9 cellular contexts compared by ENCODE assay signal in genomic region chr1:34113887-34114286, GRCh38. TPM values are rescaled to one million over a fixed set of nuclear protein-coding genes. Genes with fewer than 3 reads are reported as not detected.
A peak's percentile ranks its signal among the peaks of the same experiment; 100 is the strongest.
DNase-seq lines count a peak whose midpoint lies in the region; ATAC-seq, FAIRE-seq and TF ChIP-seq lines count a peak whose summit lies in the region.
"Had no signal": no experiment of that assay in that cellular context is flagged by ENCODE, and none has a peak within 500 bp of the region (broad histone marks: within the 10 kb centered on the region; RNA-seq: fewer than 3 reads in every experiment).

No MANE protein-coding gene starts in this region.

- BruUV-seq in A673 (replicated peaks; lab: Mats Ljungman, UMichigan) (no TSS peak), PC-9 (replicated peaks; lab: Mats Ljungman, UMichigan) (no TSS peak)

- ATAC-seq in HG03095 (IDR thresholded peaks at IDR 0.05; ENCODE audit: unreplicated experiment), result no peak

- CTCF ChIA-PET in A673 (lab: Charles Lee), result no interaction called here
- CTCF ChIA-PET in PC-9 (lab: Charles Lee), result no interaction called here

- H3K27me3 Mint-ChIP-seq in glutamatergic neuron (ENCODE audit: unreplicated experiment), result no peaks in the 10 kb centered on the region

- peak; percentile 50 for FAIRE-seq in GM18507 (lab: Jason Lieb, UNC)

- H3K4me2 ChIP-seq in PC-9, result no peak overlapping the region

- POLR2A ChIA-PET in A673 (lab: Charles Lee; ENCODE audit: low non-redundant PET) (no interaction called here), PC-9 (lab: Charles Lee; ENCODE audit: unreplicated experiment) (no interaction called here)

- intact Hi-C loops in A673 (cut with micrococcal nuclease; ENCODE audit: unreplicated experiment), result loop anchor here (2.0 to 5.0 kb wide), 2 partner anchors 49 to 483 kb away; no protein-coding TSS in a partner anchor
- intact Hi-C loops in PC-9 (cut with micrococcal nuclease; ENCODE audit: unreplicated experiment), result loop anchor here (5.0 to 10.0 kb wide), 2 partner anchors 483 to 741 kb away; partner anchors contain the start of gene SMIM12

- H3K79me2 ChIP-seq in PC-9 (ENCODE audit: low read depth), result no peaks in the 10 kb centered on the region

- no peak overlapping the region for H2AFZ ChIP-seq in PC-9

- no peaks in the 10 kb centered on the region for H3K4me1 Mint-ChIP-seq in glutamatergic neuron (ENCODE audit: low read depth, unreplicated experiment)

- no peaks in the 10 kb centered on the region for H3K9me3 Mint-ChIP-seq in glutamatergic neuron (ENCODE audit: unreplicated experiment)

- H3K4me3 ChIP-seq in A673 (ENCODE audit: low read depth, low read length, poor library complexity, severe bottlenecking) (no peak overlapping the region), PC-9 (no peak overlapping the region)
- H3K4me3 ChIP-seq: tibial nerve had no signal

- H3K4me1 ChIP-seq in A673 (ENCODE audit: insufficient read depth, low read length, poor library complexity, severe bottlenecking), result no peaks in the 10 kb centered on the region
- no peaks in the 10 kb centered on the region for H3K4me1 ChIP-seq in PC-9 (replicated peaks; ENCODE audit: insufficient read depth)
- H3K4me1 ChIP-seq: tibial nerve had no signal

- peak; percentile 46 for TF ChIP-seq CTCF in A673 (conservative IDR thresholded peaks at IDR 0.05; ENCODE audit: low read depth, low read length)
- TF ChIP-seq CTCF in PC-9 (conservative IDR thresholded peaks at IDR 0.05), result peak; percentile 58
- peak; percentile 68 for TF ChIP-seq CTCF in glutamatergic neuron (IDR thresholded peaks at IDR 0.05; ENCODE audit: partially characterized antibody, unreplicated experiment)

- no peaks in the 10 kb centered on the region for H3K27me3 ChIP-seq in A673 (replicated peaks; ENCODE audit: insufficient read depth, low read depth, low read length, poor library complexity)
- H3K27me3 ChIP-seq in PC-9 (ENCODE audit: insufficient read depth, low read depth), result no peaks in the 10 kb centered on the region
- H3K27me3 ChIP-seq: tibial nerve had no signal

- DNase-seq in A673 (ENCODE audit: low spot score), result peak; percentile 39
- no peak for DNase-seq in GM18507 (ENCODE audit: extremely low spot score, insufficient read length, low read depth)
- DNase-seq in PC-9, result no peak
- no peak for DNase-seq in glutamatergic neuron
- no peak for DNase-seq in NK-92 (lab: John Stamatoyannopoulos, UW; ENCODE audit: unreplicated experiment)
- no peak for DNase-seq in C1 segment of cervical spinal cord (lab: John Stamatoyannopoulos, UW)
- DNase-seq in UCSD-AML1 (lab: John Stamatoyannopoulos, UW; ENCODE audit: unreplicated experiment), result no peak

- no peak overlapping the region for H3K4me3 Mint-ChIP-seq in glutamatergic neuron (ENCODE audit: unreplicated experiment)

- peaks cover 6% of the 10 kb centered on the region for H3K36me3 Mint-ChIP-seq in glutamatergic neuron (ENCODE audit: unreplicated experiment)

- H3K27ac ChIP-seq in A673 (ENCODE audit: low read depth, low read length, poor library complexity, severe bottlenecking) (no peak overlapping the region), PC-9 (no peak overlapping the region)
- H3K27ac ChIP-seq: tibial nerve had no signal

- no peaks in the 10 kb centered on the region for H3F3A ChIP-seq in PC-9 (ENCODE audit: insufficient read depth, low read depth)

- H3K36me3 ChIP-seq in A673 (ENCODE audit: insufficient read depth, low read length, poor library complexity, severe bottlenecking) (no peaks in the 10 kb centered on the region), PC-9 (ENCODE audit: low read depth) (no peaks in the 10 kb centered on the region)
- H3K36me3 ChIP-seq: tibial nerve had no signal

- H3K9me3 ChIP-seq in A673 (ENCODE audit: low read depth, low read length, poor library complexity, severe bottlenecking), result peaks cover 14% of the 10 kb centered on the region
- H3K9me3 ChIP-seq in PC-9 (ENCODE audit: insufficient read depth, low read depth), result no peaks in the 10 kb centered on the region

- H4K20me1 ChIP-seq in PC-9 (ENCODE audit: insufficient read depth), result no peaks in the 10 kb centered on the region

- no peak overlapping the region for H3K27ac Mint-ChIP-seq in glutamatergic neuron (ENCODE audit: unreplicated experiment)

- no peaks in the 10 kb centered on the region for H3K9me2 ChIP-seq in PC-9 (ENCODE audit: insufficient read depth)

RNA-seq across cellular contexts. Expression of gene CSMD2, which starts 51.1 kb away (rescaled TPM):
- total RNA-seq in A673 (2021) (2.8 and 3.4 TPM in 2 replicates), PC-9 (2021) (not detected in 2 replicates), glutamatergic neuron (ENCODE audit: unreplicated experiment) (0.27 TPM)
